1 cellular context compared by ENCODE assay signal in the genomic region with DNA sequence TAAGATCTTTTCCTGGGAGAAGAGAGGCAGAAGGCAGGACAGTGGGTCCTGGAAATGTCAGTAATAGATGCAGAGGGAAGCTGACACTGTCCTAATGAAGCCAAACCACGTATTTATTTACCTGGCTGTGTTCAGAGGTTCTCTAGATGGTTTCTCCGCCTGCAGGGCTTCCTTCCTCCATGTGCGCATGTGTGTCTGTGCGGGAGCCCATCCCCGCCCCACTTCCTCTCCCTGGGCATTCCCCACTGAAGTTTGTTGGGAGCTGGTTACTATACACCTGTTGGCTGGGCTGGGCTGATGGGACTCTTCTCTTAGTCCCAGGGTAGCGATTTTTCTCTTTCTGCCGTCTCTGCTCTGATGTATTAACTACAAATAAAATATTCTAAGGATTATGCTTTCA.
TF ChIP-seq lines count a peak whose summit lies in the region.

No MANE protein-coding gene starts in this region.

TF ChIP-seq in K562, 482 proteins besides CTCF, POLR2A, EP300 and RAD21:
- TF ChIP-seq SPI1 (IDR thresholded peaks at IDR 0.05; ENCODE audit: borderline replicate concordance, low read depth, low read length) (0 out of 2 replicates have a peak, but pooled peaks have one; percentile 17), NRF1 (conservative IDR thresholded peaks at IDR 0.05 in 1 of 2, IDR thresholded peaks at IDR 0.05 in 1 of 2) (peak; percentile 58 to 60; a peak in 3 of 4 replicates), MAZ (CRISPR knock-in tag; conservative IDR thresholded peaks at IDR 0.05 in 1 of 2, IDR thresholded peaks at IDR 0.05 in 1 of 2) (no peak), SMAD4 (CRISPR knock-in tag; conservative IDR thresholded peaks at IDR 0.05) (no peak)
- TF ChIP-seq, protein P1, sequence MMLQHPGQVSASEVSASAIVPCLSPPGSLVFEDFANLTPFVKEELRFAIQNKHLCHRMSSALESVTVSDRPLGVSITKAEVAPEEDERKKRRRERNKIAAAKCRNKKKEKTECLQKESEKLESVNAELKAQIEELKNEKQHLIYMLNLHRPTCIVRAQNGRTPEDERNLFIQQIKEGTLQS (IDR thresholded peaks at IDR 0.05), result no peak
- TF ChIP-seq, protein P1 (CRISPR knock-in tag; conservative IDR thresholded peaks at IDR 0.05), result no peak
